In genomic region chr22:21071796-21072195, GRCh38 we compare ENCODE assay signal across 16 cellular contexts. TPM values are rescaled to one million over a fixed set of nuclear protein-coding genes. Genes with fewer than 3 reads are reported as not detected.
"Had no signal": no experiment of that assay in that cellular context is flagged by ENCODE, and none has a peak within 500 bp of the region (broad histone marks: within the 10 kb centered on the region; RNA-seq: fewer than 3 reads in every experiment).

No MANE protein-coding gene starts in this region.

RNA-seq across cellular contexts. Expression of gene LRRC74B, which starts 26.1 kb away (rescaled TPM):
- total RNA-seq: kidney, kidney epithelial cell, left cardiac atrium, left lobe of liver, left ventricle myocardium inferior, left ventricle myocardium superior, liver, lower leg skin, lung microvascular endothelial cell, mammary epithelial cell, mesenteric fat pad, mesothelial cell of epicardium, mononuclear cell, mucosa of gallbladder had no signal
- polyA plus RNA-seq: immature natural killer cell, keratinocyte, liver, mammary epithelial cell had no signal

RNA-seq across cellular contexts. Expression of gene SLC7A4, which starts 39.4 kb away (rescaled TPM):
- total RNA-seq: lung microvascular endothelial cell, mononuclear cell had no signal
- polyA plus RNA-seq: immature natural killer cell had no signal

RNA-seq across cellular contexts. Expression of gene P2RX6, which starts 56.8 kb away (rescaled TPM):
- total RNA-seq: kidney epithelial cell, lung microvascular endothelial cell had no signal
- polyA plus RNA-seq: immature natural killer cell had no signal
